In genomic region chr9:35537898-35538297, GRCh38 we compare ENCODE assay signal across 1 cellular context.
TF ChIP-seq lines count a peak whose summit lies in the region.

No MANE protein-coding gene starts in this region.

TF ChIP-seq in WTC11, 78 proteins besides CTCF, POLR2A, EP300 and RAD21 (continued from another document):
- TF ChIP-seq IRF1 (CRISPR knock-in tag; IDR thresholded peaks at IDR 0.05) (no peak), SP1 (CRISPR knock-in tag; conservative IDR thresholded peaks at IDR 0.05) (no peak), CDX4 (CRISPR knock-in tag; IDR thresholded peaks at IDR 0.05; ENCODE audit: borderline replicate concordance) (no peak), PRDM15 (CRISPR knock-in tag; IDR thresholded peaks at IDR 0.05) (no peak), AFF4 (CRISPR knock-in tag; IDR thresholded peaks at IDR 0.05; ENCODE audit: borderline replicate concordance) (no peak), NFATC4 (CRISPR knock-in tag; IDR thresholded peaks at IDR 0.05) (no peak)
